In the genomic region with DNA sequence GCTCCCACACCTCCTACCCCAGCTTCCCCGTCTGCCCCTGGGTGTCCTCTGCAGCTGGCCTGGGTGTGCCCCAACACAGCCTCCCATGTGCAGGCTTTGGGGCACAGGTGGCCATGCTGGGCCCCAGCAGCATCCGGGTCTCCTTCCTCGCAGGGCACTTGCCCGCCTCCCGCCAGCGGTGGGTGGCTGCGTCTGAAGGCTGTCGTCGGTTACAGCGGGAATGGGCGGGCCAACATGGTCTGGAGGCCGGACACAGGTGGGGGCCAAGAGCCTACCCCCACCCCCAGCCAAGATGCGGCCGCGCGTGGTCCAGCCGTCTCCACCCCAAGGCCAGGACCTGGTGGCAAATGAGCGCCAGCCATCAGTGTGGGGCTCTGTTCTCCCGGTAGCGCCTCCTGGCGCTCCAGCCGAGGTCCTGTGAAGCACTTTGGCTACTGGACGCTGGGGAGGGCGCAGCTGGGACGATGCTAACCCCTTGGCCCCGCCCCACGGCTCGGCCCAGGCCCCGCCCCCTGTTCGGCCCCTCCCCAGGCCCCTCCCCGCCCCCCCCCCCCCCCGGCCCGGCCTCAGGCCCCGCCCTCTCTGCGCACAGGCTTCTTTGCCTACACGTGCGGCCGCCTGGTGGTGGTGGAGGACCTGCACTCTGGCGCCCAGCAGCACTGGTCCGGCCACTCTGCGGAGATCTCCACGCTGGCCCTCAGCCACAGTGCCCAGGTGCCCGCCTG, we compare ENCODE assay signal across 8 cellular contexts.
A peak's percentile ranks its signal among the peaks of the same experiment; 100 is the strongest.
DNase-seq lines count a peak whose midpoint lies in the region; ATAC-seq and TF ChIP-seq lines count a peak whose summit lies in the region.

No MANE protein-coding gene starts in this region.

- peak; percentile 69 for DNase-seq in activated T-cell treated with anti-CD3 and anti-CD28 coated beads, Interleukin-2, amount 50 U/mL, for 1 hour
- peak; percentile 92 to 94 for DNase-seq in erythroblast (lab: John Stamatoyannopoulos, UW)

- H2AFZ ChIP-seq in OCI-LY1 (ENCODE audit: low read length): no peak overlapping the region

- ATAC-seq in HG02885 (IDR thresholded peaks at IDR 0.05; ENCODE audit: poor library complexity, unreplicated experiment): peak; percentile 65
- no peak for ATAC-seq in HG02973 (IDR thresholded peaks at IDR 0.05; ENCODE audit: unreplicated experiment)

- H3K4me1 ChIP-seq in ES-I3 (ENCODE audit: insufficient read depth, low read length) (no peaks in the 10 kb centered on the region; the same call in 1 of the 2 replicates), OCI-LY1 (ENCODE audit: insufficient read depth, low read length, severe bottlenecking) (peaks cover 6% of the 10 kb centered on the region), mucosa of rectum (ENCODE audit: control insufficient read depth in 2 of 2, insufficient read depth in 2 of 2, low read length in 2 of 2) (peaks cover 9% of the 10 kb centered on the region in 2 donors), stomach smooth muscle (ENCODE audit: control insufficient read depth, insufficient read depth, low read length) (peaks cover 19% of the 10 kb centered on the region)

- H3K79me2 ChIP-seq in OCI-LY1 (ENCODE audit: insufficient read depth, low read length): no peaks in the 10 kb centered on the region

- no peaks in the 10 kb centered on the region for H3K9me2 ChIP-seq in OCI-LY1 (ENCODE audit: low read depth, low read length)

- no peaks in the 10 kb centered on the region for H4K20me1 ChIP-seq in OCI-LY1 (ENCODE audit: insufficient read depth, low read length)

- H3K4me3 ChIP-seq in OCI-LY1 (ENCODE audit: low read depth, low read length, poor library complexity, severe bottlenecking) (no peak overlapping the region), mucosa of rectum (ENCODE audit: low read length in 2 of 2) (peak overlapping the region; percentile 41 to 50), stomach smooth muscle (ENCODE audit: low read length in 2 of 2) (peak overlapping the region in 1 of 2 donors; percentile 69)

- no peak for TF ChIP-seq POLR2A in erythroblast (IDR thresholded peaks at IDR 0.05; ENCODE audit: low read length)

- peak; percentile 29 for TF ChIP-seq CTCF in OCI-LY1 (IDR thresholded peaks at IDR 0.05; ENCODE audit: low read length)

- H3K27ac ChIP-seq in OCI-LY1 (ENCODE audit: low read depth, low read length, poor library complexity, severe bottlenecking): no peak overlapping the region
- peak overlapping the region; percentile 52 to 68 for H3K27ac ChIP-seq in mucosa of rectum (ENCODE audit: low read depth in 2 of 2, low read length in 2 of 2)
- H3K27ac ChIP-seq in stomach smooth muscle (ENCODE audit: low read length): peak overlapping the region; percentile 62

- H3K9ac ChIP-seq in ES-I3 (ENCODE audit: low read depth, low read length) (peak overlapping the region; percentile 51), OCI-LY1 (ENCODE audit: low read length) (0 out of 2 replicates have a peak overlapping the region, but pooled peaks have one; percentile 0), mucosa of rectum (ENCODE audit: low read depth in 1 of 2, low read length in 2 of 2) (peak overlapping the region in 1 of 2 donors; percentile 19), stomach smooth muscle (ENCODE audit: low read length in 2 of 2) (peak overlapping the region; percentile 51 to 55)

- no peaks in the 10 kb centered on the region for H3K9me3 ChIP-seq in ES-I3 (ENCODE audit: control insufficient read depth, insufficient read depth, low read length)
- H3K9me3 ChIP-seq in OCI-LY1 (ENCODE audit: low read length): no peaks in the 10 kb centered on the region
- no peaks in the 10 kb centered on the region for H3K9me3 ChIP-seq in mucosa of rectum (ENCODE audit: control insufficient read depth in 2 of 2, low read length in 2 of 2)
- no peaks in the 10 kb centered on the region for H3K9me3 ChIP-seq in stomach smooth muscle (ENCODE audit: control insufficient read depth in 2 of 2, low read length in 2 of 2)

- peak overlapping the region; percentile 25; the same call in 1 of the 2 replicates for H3K4me2 ChIP-seq in OCI-LY1 (ENCODE audit: low read length)

- no peaks in the 10 kb centered on the region for H3F3A ChIP-seq in OCI-LY1 (ENCODE audit: insufficient read depth, low read length)

- no peaks in the 10 kb centered on the region for H3K36me3 ChIP-seq in ES-I3 (ENCODE audit: insufficient read depth, low read length)
- peaks cover 47% of the 10 kb centered on the region for H3K36me3 ChIP-seq in OCI-LY1 (ENCODE audit: insufficient read depth, low read length)
- H3K36me3 ChIP-seq in mucosa of rectum (ENCODE audit: control insufficient read depth in 2 of 2, insufficient read depth in 2 of 2, low read length in 2 of 2): peaks cover 1 to 2% of the 10 kb centered on the region in 2 donors
- H3K36me3 ChIP-seq in stomach smooth muscle (ENCODE audit: control insufficient read depth in 2 of 2, insufficient read depth in 2 of 2, low read length in 2 of 2): peaks cover 0 to 3% of the 10 kb centered on the region in 2 donors

- H3K27me3 ChIP-seq in OCI-LY1 (ENCODE audit: insufficient read depth, low read length) (no peaks in the 10 kb centered on the region), mucosa of rectum (ENCODE audit: control insufficient read depth in 2 of 2, insufficient read depth in 2 of 2, low read length in 2 of 2) (no peaks in the 10 kb centered on the region), stomach smooth muscle (ENCODE audit: control insufficient read depth in 1 of 2, insufficient read depth in 2 of 2, low read length in 2 of 2) (no peaks in the 10 kb centered on the region)
